8 cellular contexts compared by ENCODE assay signal in genomic region chr1:83142802-83143201, GRCh38.
DNase-seq lines count a peak whose midpoint lies in the region; ATAC-seq, FAIRE-seq and TF ChIP-seq lines count a peak whose summit lies in the region.
"Not testable (repeated sequence)": the region's sequence is repeated elsewhere in the genome, so short reads cannot be mapped to it uniquely, and the experiment has no call there.

No MANE protein-coding gene starts in this region.

- intact Hi-C loops in colonic mucosa (cut with DNase I); mucosa of descending colon (cut with DNase I, micrococcal nuclease); posterior vena cava (cut with DNase I); spleen (cut with DNase I; ENCODE audit: low total_unique reads); transverse colon (cut with DNase I; ENCODE audit: low total_unique reads): not testable (repeated sequence)

- not testable (repeated sequence) for H3K4me1 ChIP-seq in colonic mucosa; keratinocyte (ENCODE audit: control insufficient read depth, extremely low read depth, insufficient read depth, low read length); mucosa of descending colon (ENCODE audit: low read depth); small intestine (ENCODE audit: control insufficient read depth in 2 of 2, insufficient read depth in 1 of 2, low read depth in 1 of 2, low read length in 1 of 2); spleen; transverse colon

- H4K20me1 ChIP-seq in keratinocyte (ENCODE audit: control insufficient read depth, extremely low read depth, insufficient read depth, low read length): not testable (repeated sequence)

- not testable (repeated sequence) for H3K9me3 ChIP-seq in colonic mucosa; keratinocyte (ENCODE audit: control insufficient read depth, low read depth, low read length); mucosa of descending colon; small intestine (ENCODE audit: control insufficient read depth, low read depth); spleen; transverse colon

- TF ChIP-seq EP300 in transverse colon (IDR thresholded peaks at IDR 0.05; ENCODE audit: low read depth): not testable (repeated sequence)

- H3K4me2 ChIP-seq in keratinocyte (ENCODE audit: control insufficient read depth, extremely low read depth, insufficient read depth, low read depth, low read length): not testable (repeated sequence)

- in situ Hi-C loops in transverse colon (cut with MboI; ENCODE audit: low pct_ligation_motif_present in 1 of 4, low pct_unique_long_range_greater_than_20kb in 1 of 4, low sequenced_read_pairs in 3 of 4): not testable (repeated sequence)

- H3K9ac ChIP-seq in colonic mucosa (ENCODE audit: low read depth in 2 of 2, low read length in 2 of 2); keratinocyte (ENCODE audit: control insufficient read depth, extremely low read depth, insufficient read depth, low read length): not testable (repeated sequence)

- TF ChIP-seq POLR2A in erythroblast (IDR thresholded peaks at IDR 0.05; ENCODE audit: low read length); spleen (IDR thresholded peaks at IDR 0.05); transverse colon (IDR thresholded peaks at IDR 0.05): not testable (repeated sequence)

- FAIRE-seq in keratinocyte (lab: Jason Lieb, UNC): peak; percentile 5
- not testable (repeated sequence) for FAIRE-seq in small intestine (lab: Jason Lieb, UNC)

- H3K27ac ChIP-seq in colonic mucosa; keratinocyte (ENCODE audit: control insufficient read depth, insufficient read depth, low read length); small intestine (ENCODE audit: low read depth in 1 of 2, low read length in 1 of 2); spleen; transverse colon: not testable (repeated sequence)

- not testable (repeated sequence) for H3K36me3 ChIP-seq in colonic mucosa; keratinocyte (ENCODE audit: control insufficient read depth in 2 of 2, extremely low read depth in 1 of 2, insufficient read depth in 2 of 2, low read length in 2 of 2); mucosa of descending colon (ENCODE audit: low read depth); small intestine (ENCODE audit: control insufficient read depth in 2 of 2, insufficient read depth in 2 of 2, low read length in 2 of 2); spleen; transverse colon

- not testable (repeated sequence) for TF ChIP-seq CTCF in colonic mucosa (IDR thresholded peaks at IDR 0.05); keratinocyte (optimal IDR thresholded peaks at IDR 0.05 in 1 of 3, IDR thresholded peaks at IDR 0.05 in 1 of 3, conservative IDR thresholded peaks at IDR 0.05 in 1 of 3; ENCODE audit: extremely low read depth in 1 of 3, insufficient read depth in 2 of 3, low read length in 3 of 3); mucosa of descending colon (IDR thresholded peaks at IDR 0.05); spleen (IDR thresholded peaks at IDR 0.05 in 8 of 11, conservative IDR thresholded peaks at IDR 0.05 in 3 of 11); transverse colon (IDR thresholded peaks at IDR 0.05)

- not testable (repeated sequence) for H3K79me2 ChIP-seq in keratinocyte (ENCODE audit: control insufficient read depth, insufficient read depth, low read length)

- not testable (repeated sequence) for H2AFZ ChIP-seq in keratinocyte (ENCODE audit: control insufficient read depth, low read length)

- dilution Hi-C loops in keratinocyte (cut with MboI; ENCODE audit: extremely low pct_ligation_motif_present, low sequenced_read_pairs): not testable (repeated sequence)

- peak; percentile 73 for ATAC-seq in mucosa of descending colon

- not testable (repeated sequence) for H3K27me3 ChIP-seq in colonic mucosa; keratinocyte (ENCODE audit: control insufficient read depth, extremely low read depth, insufficient read depth, low read length); small intestine (ENCODE audit: control insufficient read depth in 2 of 2, insufficient read depth in 2 of 2, low read length in 2 of 2); spleen (replicated peaks in 1 of 7); transverse colon

- 47 to 65% (median 57%) methylated on average over 1 of the region's 1 CpG for WGBS in small intestine, 3 donors
- 33 to 60% (median 50%) methylated on average over 1 of the region's 1 CpG for WGBS in spleen, 5 donors
- 80% methylated on average over 1 of the region's 1 CpG; no CpG with 5 or more reads in 1 of the 2 donors for WGBS in transverse colon (ENCODE audit: low coverage in 1 of 2), 2 donors

- H3K4me3 ChIP-seq in colonic mucosa; keratinocyte (ENCODE audit: control insufficient read depth in 2 of 3, extremely low read depth in 1 of 3, insufficient read depth in 2 of 3, low read depth in 1 of 3, low read length in 3 of 3); mucosa of descending colon; small intestine (ENCODE audit: low read depth in 1 of 2, low read length in 2 of 2); spleen; transverse colon: not testable (repeated sequence)

- DNase-seq in colonic mucosa: peak; percentile 27
- peak; percentile 23 to 34 for DNase-seq in erythroblast (lab: John Stamatoyannopoulos, UW)
- not testable (repeated sequence) for DNase-seq in keratinocyte (ENCODE audit: low read depth, low spot score)
- DNase-seq in mucosa of descending colon: peak; percentile 5 to 55 (median 30)
- peak; percentile 57 for DNase-seq in posterior vena cava (ENCODE audit: low spot score)
- peak; percentile 8 for DNase-seq in small intestine
- peak; percentile 54 for DNase-seq in spleen
- peak; percentile 27 for DNase-seq in transverse colon

- not testable (repeated sequence) for H3K9me1 ChIP-seq in keratinocyte (ENCODE audit: control insufficient read depth, extremely low read depth, insufficient read depth, low read length)
